Comparison of ENCODE assay signal across 8 cellular contexts in the genomic region with DNA sequence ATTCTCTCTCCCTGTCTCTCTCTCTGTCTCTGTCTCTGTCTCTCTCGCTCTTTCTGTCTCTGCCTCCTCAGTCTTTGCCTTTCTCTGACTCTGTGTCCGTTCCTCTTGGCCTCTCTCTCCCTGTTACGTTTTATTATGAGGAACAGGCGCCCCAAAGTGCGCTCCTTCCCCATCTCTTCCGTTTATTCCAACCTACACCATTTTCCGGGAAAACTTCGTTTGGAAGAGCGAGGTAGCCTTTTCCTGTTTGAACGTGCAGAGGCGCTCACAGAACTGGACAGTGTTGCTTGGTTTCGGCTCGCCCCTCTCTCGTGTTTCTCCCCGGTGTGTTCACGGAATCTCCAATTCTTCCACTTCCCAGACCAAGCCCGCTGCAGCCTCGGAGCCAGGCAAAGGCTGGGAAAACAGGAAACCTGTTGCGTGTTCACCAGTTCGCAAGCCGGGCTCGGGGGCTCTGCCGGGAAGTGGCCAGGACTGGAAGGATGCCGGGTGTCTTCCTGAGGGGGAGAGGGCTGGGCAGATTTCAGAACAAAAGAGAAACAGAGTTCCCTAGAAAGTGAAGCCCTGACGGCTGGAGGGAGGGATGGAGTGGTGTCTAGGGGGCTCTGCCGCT. TPM values are rescaled to one million over a fixed set of nuclear protein-coding genes. Genes with fewer than 3 reads are reported as not detected.
DNase-seq lines count a peak whose midpoint lies in the region; ATAC-seq and TF ChIP-seq lines count a peak whose summit lies in the region.

No MANE protein-coding gene starts in this region.

- H3K27me3 ChIP-seq in hepatocyte (peaks cover 39% of the 10 kb centered on the region), rectal smooth muscle tissue (ENCODE audit: control insufficient read depth, insufficient read depth, low read length) (peaks cover 8% of the 10 kb centered on the region)

- H3K9me3 Mint-ChIP-seq in activated naive CD8-positive, alpha-beta T cell treated with anti-CD3 and anti-CD28 coated beads, Interleukin-2, amount 10 ng/mL, durations not matched to agents 7 days and 5 days: peaks cover 2% of the 10 kb centered on the region

- H3K9me2 ChIP-seq in hepatocyte (replicated peaks; ENCODE audit: insufficient read depth): no peaks in the 10 kb centered on the region

- WGBS in hepatocyte (ENCODE audit: low lambda C conversion rate, missing lambda C conversion rate): 1% methylated on average over 26 of the region's 26 CpGs

- no peaks in the 10 kb centered on the region for H3K79me2 ChIP-seq in hepatocyte

- ATAC-seq in activated naive CD8-positive, alpha-beta T cell treated with anti-CD3 and anti-CD28 coated beads, Interleukin-2, amount 10 ng/mL, durations not matched to agents 7 days and 5 days (ENCODE audit: low read depth): no peak
- no peak for ATAC-seq in HG03442 (IDR thresholded peaks at IDR 0.05; ENCODE audit: unreplicated experiment)
- no peak for ATAC-seq in HG02970 (IDR thresholded peaks at IDR 0.05; ENCODE audit: low FRiP score, unreplicated experiment)

- H3K36me3 ChIP-seq in hepatocyte (replicated peaks; ENCODE audit: insufficient read depth, low read depth) (no peaks in the 10 kb centered on the region), rectal smooth muscle tissue (ENCODE audit: control insufficient read depth, insufficient read depth, low read length) (no peaks in the 10 kb centered on the region)

- H3K27ac ChIP-seq in hepatocyte (no peak overlapping the region), rectal smooth muscle tissue (ENCODE audit: low read depth, low read length) (peak overlapping the region; percentile 28)

- peak overlapping the region; percentile 84 for H2AFZ ChIP-seq in hepatocyte

- H3K27ac Mint-ChIP-seq in activated naive CD8-positive, alpha-beta T cell treated with anti-CD3 and anti-CD28 coated beads, Interleukin-2, amount 10 ng/mL, durations not matched to agents 7 days and 5 days: no peak overlapping the region

- H3K9me3 ChIP-seq in hepatocyte (ENCODE audit: low read depth): no peaks in the 10 kb centered on the region

- peak overlapping the region; percentile 50 for H3K4me3 ChIP-seq in HFF-Myc (replicated peaks; ENCODE audit: low read depth, low read length)
- peak overlapping the region; percentile 71 for H3K4me3 ChIP-seq in hepatocyte
- peak overlapping the region; percentile 73 for H3K4me3 ChIP-seq in rectal smooth muscle tissue (ENCODE audit: low read length)

- POLR2A ChIA-PET in activated naive CD8-positive, alpha-beta T cell treated with anti-CD3 and anti-CD28 coated beads, Interleukin-2, amount 10 ng/mL, durations not matched to agents 7 days and 5 days (lab: Charles Lee): no interaction called here

- peak overlapping the region; percentile 3 for H3K9ac ChIP-seq in rectal smooth muscle tissue (ENCODE audit: low read length)

- H3K4me2 ChIP-seq in hepatocyte: peak overlapping the region; percentile 94

- peaks cover 52% of the 10 kb centered on the region for H3K27me3 Mint-ChIP-seq in activated naive CD8-positive, alpha-beta T cell treated with anti-CD3 and anti-CD28 coated beads, Interleukin-2, amount 10 ng/mL, durations not matched to agents 7 days and 5 days

- TF ChIP-seq CTCF in HFF-Myc (IDR thresholded peaks at IDR 0.05; ENCODE audit: low read depth, low read length, missing control alignments): no peak
- TF ChIP-seq CTCF in hepatocyte (IDR thresholded peaks at IDR 0.05; ENCODE audit: poor library complexity): no peak

- H3K4me3 Mint-ChIP-seq in activated naive CD8-positive, alpha-beta T cell treated with anti-CD3 and anti-CD28 coated beads, Interleukin-2, amount 10 ng/mL, durations not matched to agents 7 days and 5 days: peak overlapping the region; percentile 81

- peaks cover 13% of the 10 kb centered on the region for H3K4me1 Mint-ChIP-seq in activated naive CD8-positive, alpha-beta T cell treated with anti-CD3 and anti-CD28 coated beads, Interleukin-2, amount 10 ng/mL, durations not matched to agents 7 days and 5 days

- H4K20me1 ChIP-seq in hepatocyte (ENCODE audit: insufficient read depth, poor library complexity, severe bottlenecking): no peaks in the 10 kb centered on the region

- H3K4me1 ChIP-seq in hepatocyte (ENCODE audit: insufficient read depth) (peaks cover 6% of the 10 kb centered on the region), rectal smooth muscle tissue (ENCODE audit: control insufficient read depth, insufficient read depth, low read length) (peaks cover 4% of the 10 kb centered on the region)

- no peaks in the 10 kb centered on the region for H3K36me3 Mint-ChIP-seq in activated naive CD8-positive, alpha-beta T cell treated with anti-CD3 and anti-CD28 coated beads, Interleukin-2, amount 10 ng/mL, durations not matched to agents 7 days and 5 days

- DNase-seq in AG08395 (ENCODE audit: low spot score): peak; percentile 51
- no peak for DNase-seq in HFF-Myc (ENCODE audit: extremely low read depth, low read depth)
- no peak for DNase-seq in activated naive CD8-positive, alpha-beta T cell treated with anti-CD3 and anti-CD28 coated beads, Interleukin-2, amount 10 ng/mL, durations not matched to agents 7 days and 5 days
- DNase-seq in hepatocyte (ENCODE audit: low spot score): no peak
- no peak for DNase-seq in NK-92 treated with Interleukin-12 subunit alpha and Interleukin-12 subunit beta, amount 100 ng/mL, for 24 hours (lab: John Stamatoyannopoulos, UW)

RNA-seq across cellular contexts. Expression of a gene that starts 0.6 kb away (rescaled TPM):
- 1 to 10 TPM; 1.4 to 1.6 TPM for total RNA-seq in activated naive CD8-positive, alpha-beta T cell treated with anti-CD3 and anti-CD28 coated beads, Interleukin-2, amount 10 ng/mL, durations not matched to agents 7 days and 5 days
- 0.10 and 1.5 TPM in 2 replicates for total RNA-seq in hepatocyte
- polyA plus RNA-seq in hepatocyte: 4.0 and 6.3 TPM in 2 replicates
